Comparison of ENCODE assay signal across 12 cellular contexts in the genomic region with DNA sequence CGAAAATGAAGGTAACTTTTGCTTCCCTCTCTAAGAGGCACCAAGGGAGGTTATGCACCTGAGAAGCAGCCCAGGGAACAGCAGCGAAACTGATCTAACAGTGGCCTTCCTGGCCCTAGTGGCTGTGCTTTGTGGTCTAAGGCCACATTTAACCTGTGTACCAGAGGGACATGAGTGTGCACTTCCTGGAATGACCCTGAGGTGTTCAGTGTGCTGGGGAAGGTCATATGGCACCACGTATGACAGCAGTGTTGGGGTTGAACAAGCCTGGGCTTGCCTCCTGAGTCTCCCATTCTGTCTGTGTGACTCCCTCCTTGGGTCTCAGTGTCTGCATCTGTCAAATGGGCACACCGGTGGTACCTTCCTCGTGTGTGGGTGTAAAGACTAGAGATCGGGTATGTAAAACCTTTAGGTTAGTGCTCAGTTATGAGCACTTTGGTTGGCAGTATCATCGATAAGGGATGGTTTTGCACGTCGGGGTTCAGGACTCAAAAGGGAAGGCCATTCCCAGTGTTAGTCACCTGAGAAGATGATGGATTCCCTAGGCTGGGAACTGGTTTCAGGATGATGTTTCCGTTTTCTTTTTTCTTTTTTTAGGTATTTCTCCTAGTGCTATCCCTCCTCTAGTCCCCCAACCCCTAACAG. TPM values are rescaled to one million over a fixed set of nuclear protein-coding genes. Genes with fewer than 3 reads are reported as not detected.
A peak's percentile ranks its signal among the peaks of the same experiment; 100 is the strongest.
DNase-seq lines count a peak whose midpoint lies in the region; ATAC-seq and TF ChIP-seq lines count a peak whose summit lies in the region.
"Had no signal": no experiment of that assay in that cellular context is flagged by ENCODE, and none has a peak within 500 bp of the region (broad histone marks: within the 10 kb centered on the region; RNA-seq: fewer than 3 reads in every experiment).

No MANE protein-coding gene starts in this region.

- H3K9ac ChIP-seq in SU-DHL-6 (ENCODE audit: low read length), result peak overlapping the region; percentile 61

- no peaks in the 10 kb centered on the region for H3K9me3 ChIP-seq in CD8-positive, alpha-beta T cell (ENCODE audit: low read length)
- no peaks in the 10 kb centered on the region for H3K9me3 ChIP-seq in SU-DHL-6 (ENCODE audit: insufficient read depth, low read length)
- H3K9me3 ChIP-seq: prostate gland had no signal

- peaks cover 15% of the 10 kb centered on the region for H3K4me1 Mint-ChIP-seq in CD8-positive, alpha-beta T cell (ENCODE audit: low read depth)
- peaks cover 3% of the 10 kb centered on the region for H3K4me1 Mint-ChIP-seq in mesothelial cell of epicardium

- H3K36me3 ChIP-seq in CD8-positive, alpha-beta T cell (ENCODE audit: insufficient read depth, low read length), result no peaks in the 10 kb centered on the region
- H3K36me3 ChIP-seq in SU-DHL-6 (ENCODE audit: low read length), result no peaks in the 10 kb centered on the region
- H3K36me3 ChIP-seq: prostate gland had no signal

- intact Hi-C loops in CD8-positive, alpha-beta T cell (cut with DNase I, micrococcal nuclease), result no loop called here

- H4K20me1 ChIP-seq in SU-DHL-6 (ENCODE audit: low read depth, low read length), result no peaks in the 10 kb centered on the region

- no peak for ATAC-seq in CD8-positive, alpha-beta T cell
- ATAC-seq in GM19035 (IDR thresholded peaks at IDR 0.05; ENCODE audit: unreplicated experiment), result peak; percentile 40
- ATAC-seq in HG02943 (IDR thresholded peaks at IDR 0.05; ENCODE audit: low read depth, unreplicated experiment), result peak; percentile 42
- ATAC-seq in SK-N-SH treated with all-trans-retinoic acid at 6 μM for 48 hours, result no peak

- CTCF ChIA-PET in CD8-positive, alpha-beta T cell (lab: Charles Lee), result no interaction called here

- peak overlapping the region; percentile 0 for H3K4me3 Mint-ChIP-seq in CD8-positive, alpha-beta T cell
- no peak overlapping the region for H3K4me3 Mint-ChIP-seq in mesothelial cell of epicardium

- no peaks in the 10 kb centered on the region for H3K27me3 Mint-ChIP-seq in CD8-positive, alpha-beta T cell (ENCODE audit: low read depth)
- no peaks in the 10 kb centered on the region for H3K27me3 Mint-ChIP-seq in mesothelial cell of epicardium (ENCODE audit: low read depth)

- no peak for TF ChIP-seq CTCF in CD8-positive, alpha-beta T cell (IDR thresholded peaks at IDR 0.05)
- no peak for TF ChIP-seq CTCF in SU-DHL-6 (IDR thresholded peaks at IDR 0.05; ENCODE audit: insufficient read depth, low read length, poor library complexity, severe bottlenecking)
- TF ChIP-seq CTCF in mesothelial cell of epicardium (IDR thresholded peaks at IDR 0.05; ENCODE audit: unreplicated experiment), result no peak

- no peaks in the 10 kb centered on the region for H3K27me3 ChIP-seq in CD8-positive, alpha-beta T cell (ENCODE audit: insufficient read depth, low read length)
- H3K27me3 ChIP-seq in SU-DHL-6 (ENCODE audit: low read length), result no peaks in the 10 kb centered on the region

- no peak overlapping the region for H3K27ac ChIP-seq in CD8-positive, alpha-beta T cell (ENCODE audit: low read depth, low read length)
- peak overlapping the region; percentile 96 for H3K27ac ChIP-seq in SU-DHL-6 (ENCODE audit: low read depth, low read length)
- H3K27ac ChIP-seq: prostate gland had no signal

- no peak overlapping the region for H3K4me3 ChIP-seq in CD8-positive, alpha-beta T cell (ENCODE audit: low read depth, low read length)
- peak overlapping the region; percentile 17 for H3K4me3 ChIP-seq in SU-DHL-6 (ENCODE audit: insufficient read depth, low read length, poor library complexity, severe bottlenecking)
- H3K4me3 ChIP-seq: prostate gland had no signal

- no peaks in the 10 kb centered on the region for H3K9me2 ChIP-seq in SU-DHL-6 (replicated peaks; ENCODE audit: insufficient read depth, low read length)

- no peak overlapping the region for H3K27ac Mint-ChIP-seq in CD8-positive, alpha-beta T cell
- no peak overlapping the region for H3K27ac Mint-ChIP-seq in mesothelial cell of epicardium

- DNase-seq in CD8-positive, alpha-beta T cell, result no peak
- DNase-seq in cerebellar cortex (ENCODE audit: low spot score), result no peak
- no peak for DNase-seq in putamen (ENCODE audit: low spot score)
- no peak for DNase-seq in mesothelial cell of epicardium (ENCODE audit: low spot score in 2 of 2, unreplicated experiment in 2 of 2)
- DNase-seq: AML-193, NCI-H1092, SHP77 had no signal

- peaks cover 78% of the 10 kb centered on the region for H3F3A ChIP-seq in SU-DHL-6 (ENCODE audit: insufficient read depth)

- peaks cover 84% of the 10 kb centered on the region for H3K79me2 ChIP-seq in SU-DHL-6 (ENCODE audit: insufficient read depth, low read length)

- no peaks in the 10 kb centered on the region for H3K36me3 Mint-ChIP-seq in CD8-positive, alpha-beta T cell
- no peaks in the 10 kb centered on the region for H3K36me3 Mint-ChIP-seq in mesothelial cell of epicardium

- POLR2A ChIA-PET in CD8-positive, alpha-beta T cell (lab: Charles Lee), result no interaction called here

- no peaks in the 10 kb centered on the region for H3K4me1 ChIP-seq in CD8-positive, alpha-beta T cell (ENCODE audit: insufficient read depth, low read length)
- H3K4me1 ChIP-seq: prostate gland had no signal

- H2AFZ ChIP-seq in SU-DHL-6 (ENCODE audit: low read depth, low read length, severe bottlenecking), result no peak overlapping the region

- peaks cover 3% of the 10 kb centered on the region for H3K9me3 Mint-ChIP-seq in CD8-positive, alpha-beta T cell
- H3K9me3 Mint-ChIP-seq in mesothelial cell of epicardium, result peaks cover 10% of the 10 kb centered on the region

- H3K4me2 ChIP-seq in SU-DHL-6 (ENCODE audit: low read depth, low read length, poor library complexity, severe bottlenecking), result peak overlapping the region; percentile 59

TF ChIP-seq in SK-N-SH treated with all-trans-retinoic acid at 6 μM for 48 hours, 23 proteins besides CTCF, POLR2A, EP300 and RAD21:
- TF ChIP-seq ZNF8 (CRISPR knock-in tag; IDR thresholded peaks at IDR 0.05) (no peak), ZNF565 (CRISPR knock-in tag; conservative IDR thresholded peaks at IDR 0.05; ENCODE audit: low read depth) (no peak), TOX (CRISPR knock-in tag; IDR thresholded peaks at IDR 0.05; ENCODE audit: borderline replicate concordance) (no peak), SNAI2 (CRISPR knock-in tag; IDR thresholded peaks at IDR 0.05) (no peak)
- TF ChIP-seq, protein P1, sequence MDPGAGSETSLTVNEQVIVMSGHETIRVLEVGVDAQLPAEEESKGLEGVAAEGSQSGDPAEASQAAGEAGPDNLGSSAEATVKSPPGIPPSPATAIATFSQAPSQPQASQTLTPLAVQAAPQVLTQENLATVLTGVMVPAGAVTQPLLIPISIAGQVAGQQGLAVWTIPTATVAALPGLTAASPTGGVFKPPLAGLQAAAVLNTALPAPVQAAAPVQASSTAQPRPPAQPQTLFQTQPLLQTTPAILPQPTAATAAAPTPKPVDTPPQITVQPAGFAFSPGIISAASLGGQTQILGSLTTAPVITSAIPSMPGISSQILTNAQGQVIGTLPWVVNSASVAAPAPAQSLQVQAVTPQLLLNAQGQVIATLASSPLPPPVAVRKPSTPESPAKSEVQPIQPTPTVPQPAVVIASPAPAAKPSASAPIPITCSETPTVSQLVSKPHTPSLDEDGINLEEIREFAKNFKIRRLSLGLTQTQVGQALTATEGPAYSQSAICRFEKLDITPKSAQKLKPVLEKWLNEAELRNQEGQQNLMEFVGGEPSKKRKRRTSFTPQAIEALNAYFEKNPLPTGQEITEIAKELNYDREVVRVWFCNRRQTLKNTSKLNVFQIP (CRISPR knock-in tag; IDR thresholded peaks at IDR 0.05; ENCODE audit: borderline replicate concordance, low read depth), result no peak

RNA-seq across cellular contexts. Expression of a gene that starts 31.9 kb away (rescaled TPM):
- total RNA-seq in CD8-positive, alpha-beta T cell, result 10 to 100 TPM in 1 of 2 experiments, 1 to 10 TPM in 1; 7.6 to 10.2 TPM
- total RNA-seq in mesothelial cell of epicardium, result 3.1 to 5.7 TPM (median 4.2 TPM) in 3 replicates

Comparison
In these comparisons a context has a peak if more than half of its experiments do, and no peak if none do; other contexts are left out.
1. ATAC-seq: peak in GM19035 (single experiment) and HG02943 (single experiment); none in CD8-positive, alpha-beta T cell (single experiment) and SK-N-SH treated with all-trans-retinoic acid at 6 μM for 48 hours (single experiment).